Comparison of ENCODE assay signal across 8 cellular contexts in the genomic region with DNA sequence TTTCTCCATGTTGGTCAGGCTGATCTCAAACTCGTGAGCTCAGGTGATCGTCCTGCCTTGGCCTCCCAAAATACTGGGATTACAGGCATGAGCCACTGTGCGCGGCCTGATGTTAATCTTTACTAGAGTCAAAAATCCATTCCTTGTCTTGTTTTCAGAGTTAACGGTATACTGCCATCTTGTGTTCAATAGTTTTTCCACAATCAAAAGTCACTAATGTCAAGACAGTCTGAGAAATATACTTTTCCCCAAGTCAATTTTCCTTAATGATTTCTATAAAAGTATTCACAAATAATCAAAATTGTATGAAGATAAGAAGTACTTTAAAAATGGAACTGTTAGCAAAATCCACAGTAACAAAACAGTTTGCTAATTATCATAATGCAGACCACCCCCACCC. TPM values are rescaled to one million over a fixed set of nuclear protein-coding genes. Genes with fewer than 3 reads are reported as not detected.
A peak's percentile ranks its signal among the peaks of the same experiment; 100 is the strongest.
DNase-seq lines count a peak whose midpoint lies in the region; ATAC-seq, FAIRE-seq and TF ChIP-seq lines count a peak whose summit lies in the region.

No MANE protein-coding gene starts in this region.

- intact Hi-C loops in right lobe of liver (cut with DNase I): no loop called here

- no peaks in the 10 kb centered on the region for H3K9me2 ChIP-seq in Loucy (replicated peaks; ENCODE audit: low read depth, low read length)

- TF ChIP-seq CTCF in Loucy (conservative IDR thresholded peaks at IDR 0.05; ENCODE audit: low read length) (peak; percentile 65), astrocyte of the cerebellum (IDR thresholded peaks at IDR 0.05; ENCODE audit: low read depth, low read length, missing control alignments) (no peak), right lobe of liver (IDR thresholded peaks at IDR 0.05) (peak; percentile 3 to 43 (median 38))

- no peak overlapping the region for H2AFZ ChIP-seq in Loucy (ENCODE audit: low read length)

- DNase-seq in astrocyte of the cerebellum (ENCODE audit: low read depth) (peak; percentile 22), right lobe of liver (no peak), NCI-H146 (lab: John Stamatoyannopoulos, UW) (no peak)

- H3K4me2 ChIP-seq in Loucy (ENCODE audit: low read depth, low read length, poor library complexity, severe bottlenecking): peak overlapping the region; percentile 95

- H3K9me3 ChIP-seq in Loucy (ENCODE audit: insufficient read depth, low read depth, low read length) (no peaks in the 10 kb centered on the region), right lobe of liver (no peaks in the 10 kb centered on the region)

- ATAC-seq in right lobe of liver: peak; percentile 43 to 59 (median 52)
- no peak for ATAC-seq in HG02610 (IDR thresholded peaks at IDR 0.05; ENCODE audit: unreplicated experiment)
- ATAC-seq in GM19023 (IDR thresholded peaks at IDR 0.05; ENCODE audit: unreplicated experiment): no peak

- H4K20me1 ChIP-seq in Loucy (ENCODE audit: insufficient read depth, low read length, poor library complexity, severe bottlenecking): no peaks in the 10 kb centered on the region

- no peak for TF ChIP-seq POLR2A in right lobe of liver (IDR thresholded peaks at IDR 0.05)

- H3K36me3 ChIP-seq in Loucy (ENCODE audit: insufficient read depth, low read length) (peaks cover 37% of the 10 kb centered on the region), right lobe of liver (peaks cover 0 to 66% (median 23%) of the 10 kb centered on the region in 4 donors)

- peaks cover 42% of the 10 kb centered on the region for H3K79me2 ChIP-seq in Loucy (ENCODE audit: insufficient read depth, low read length)

- H3K27me3 ChIP-seq in Loucy (ENCODE audit: insufficient read depth, low read length, poor library complexity, severe bottlenecking) (no peaks in the 10 kb centered on the region), right lobe of liver (no peaks in the 10 kb centered on the region)

- peak; percentile 89 for FAIRE-seq in A204.1 (lab: Jason Lieb, UNC)
- peak; percentile 84 for FAIRE-seq in G401.6 (lab: Jason Lieb, UNC)

- 37% methylated on average over 5 of the region's 5 CpGs for WGBS in right lobe of liver (ENCODE audit: insufficient coverage, low coverage, low lambda C conversion rate, missing lambda C conversion rate)

- H3K4me1 ChIP-seq in Loucy (ENCODE audit: insufficient read depth, low read length, poor library complexity, severe bottlenecking) (peaks cover 49% of the 10 kb centered on the region), right lobe of liver (peaks cover 0 to 20% (median 6%) of the 10 kb centered on the region in 4 donors)

- in situ Hi-C loops in astrocyte of the cerebellum (cut with HindIII; ENCODE audit: low sequenced_read_pairs): no loop called here

- no peak overlapping the region for H3K9ac ChIP-seq in Loucy (ENCODE audit: low read depth, low read length, poor library complexity, severe bottlenecking)

- no peak overlapping the region for H3K27ac ChIP-seq in right lobe of liver

- H3K4me3 ChIP-seq in Loucy (ENCODE audit: low read length, poor library complexity, severe bottlenecking) (peak overlapping the region; percentile 88), astrocyte of the cerebellum (ENCODE audit: low read depth, low read length) (no peak overlapping the region), right lobe of liver (no peak overlapping the region)

- peaks cover 7% of the 10 kb centered on the region for H3F3A ChIP-seq in Loucy (ENCODE audit: low read depth)

RNA-seq across cellular contexts. Expression of a gene that starts 8.5 kb away (rescaled TPM):
- 10 to 100 TPM; 21.7 to 32.3 (median 24.1) TPM for total RNA-seq in right lobe of liver

RNA-seq across cellular contexts. Expression of a gene that starts 44.3 kb away (rescaled TPM):
- total RNA-seq in right lobe of liver: 10 to 100 TPM in 1 of 6 experiments, 1 to 10 TPM in 5; 7.4 to 11.8 (median 9.1) TPM

Comparison
In these comparisons a context has a peak if more than half of its experiments do, and no peak if none do; other contexts are left out.
1. ATAC-seq: peak in right lobe of liver (4 of 4); none in HG02610 (single experiment) and GM19023 (single experiment).